Comparison of ENCODE assay signal across 16 cellular contexts in genomic region chr9:116483622-116484482, GRCh38.
"Had no signal": no experiment of that assay in that cellular context is flagged by ENCODE, and none has a peak within 500 bp of the region (broad histone marks: within the 10 kb centered on the region; RNA-seq: fewer than 3 reads in every experiment).

No MANE protein-coding gene starts in this region.

- H3K9me3 Mint-ChIP-seq: activated naive CD4-positive, alpha-beta T cell treated with anti-CD3 and anti-CD28 coated beads, Interleukin-2, amount 50 U/mL, for 72 hours; activated T-helper 1 cell treated with anti-CD3 and anti-CD28 coated beads, Interleukin-12 subunit alpha, Interleukin-12 subunit beta, Interleukin-2, Interleukin-4 antibody, amounts not matched to agents 30 ng/mL and 10 ng/mL and 1 ng/mL, durations not matched to agents 14 hours and 24 hours and 36 hours; stimulated activated naive B cell treated with anti-CD40 and anti-IgM and Interleukin-4, amounts not matched to agents 10 μg/mL and 1 μg/mL and 100 μg/mL, for 72 hours; T-helper 2 cell treated with Interferon-gamma antibody and Interleukin-4, amounts not matched to agents 5 μg/mL and 100 μg/mL, for 36 hours had no signal

- H3K4me1 ChIP-seq: left ventricle myocardium inferior had no signal

- H3K27ac ChIP-seq: left ventricle myocardium inferior had no signal

- H3K4me1 Mint-ChIP-seq: activated CD4-positive, alpha-beta T cell treated with anti-CD3 and anti-CD28 coated beads for 36 hours; naive B cell; stimulated activated naive B cell treated with anti-CD40 and anti-IgM and Interleukin-4, amounts not matched to agents 10 μg/mL and 1 μg/mL and 100 μg/mL, for 72 hours had no signal

- H3K36me3 ChIP-seq: esophagus muscularis mucosa had no signal

- H3K27ac Mint-ChIP-seq: activated CD4-positive, alpha-beta T cell treated with anti-CD3 and anti-CD28 coated beads for 36 hours; activated T-helper 1 cell treated with anti-CD3 and anti-CD28 coated beads, Interleukin-12 subunit alpha, Interleukin-12 subunit beta, Interleukin-2, Interleukin-4 antibody, amounts not matched to agents 30 ng/mL and 10 ng/mL and 1 ng/mL, durations not matched to agents 14 hours and 24 hours and 36 hours; stimulated activated naive B cell treated with anti-CD40 and anti-IgM and Interleukin-4, amounts not matched to agents 10 μg/mL and 1 μg/mL and 100 μg/mL, for 72 hours; T-helper 2 cell treated with Interferon-gamma antibody and Interleukin-4, amounts not matched to agents 5 μg/mL and 100 μg/mL, for 36 hours had no signal

- H3K36me3 Mint-ChIP-seq: naive B cell; stimulated activated naive B cell treated with anti-CD40 and anti-IgM and Interleukin-4, amounts not matched to agents 10 μg/mL and 1 μg/mL and 100 μg/mL, for 72 hours had no signal

- FAIRE-seq: colon, TTC549 had no signal

- H3K9me3 ChIP-seq: esophagus muscularis mucosa, heart right ventricle, left ventricle myocardium inferior, mucosa of descending colon had no signal

- H3K27me3 Mint-ChIP-seq: activated CD4-positive, alpha-beta T cell treated with anti-CD3 and anti-CD28 coated beads for 36 hours; naive B cell; stimulated activated naive B cell treated with anti-CD40 and anti-IgM and Interleukin-4, amounts not matched to agents 10 μg/mL and 1 μg/mL and 100 μg/mL, for 72 hours had no signal

- DNase-seq: activated CD4-positive, alpha-beta T cell treated with anti-CD3 and anti-CD28 coated beads for 36 hours; activated CD4-positive, alpha-beta T cell treated with anti-CD3 and anti-CD28 coated beads, Interleukin-2, amount 50 U/mL, for 48 hours; activated gamma-delta T cell treated with Interleukin-2 at 50 U/mL for 16 hours; amniotic stem cell; heart right ventricle; kidney glomerular epithelial cell; left ventricle myocardium inferior; mucosa of descending colon; naive B cell; stimulated activated naive B cell treated with anti-CD40 and anti-IgM and Interleukin-4, amounts not matched to agents 10 μg/mL and 1 μg/mL and 100 μg/mL, for 72 hours had no signal

- H3K27me3 ChIP-seq: esophagus muscularis mucosa, heart right ventricle had no signal

- ATAC-seq: activated CD4-positive, alpha-beta T cell treated with anti-CD3 and anti-CD28 coated beads for 36 hours; activated naive CD4-positive, alpha-beta T cell treated with anti-CD3 and anti-CD28 coated beads, Interleukin-2, amount 50 U/mL, for 72 hours; mucosa of descending colon; stimulated activated naive B cell treated with anti-CD40 and anti-IgM and Interleukin-4, amounts not matched to agents 10 μg/mL and 1 μg/mL and 100 μg/mL, for 72 hours had no signal

- H3K4me3 ChIP-seq: esophagus muscularis mucosa, heart right ventricle, left ventricle myocardium inferior, mucosa of descending colon had no signal

- H3K4me3 Mint-ChIP-seq: activated CD4-positive, alpha-beta T cell treated with anti-CD3 and anti-CD28 coated beads for 36 hours; activated T-helper 1 cell treated with anti-CD3 and anti-CD28 coated beads, Interleukin-12 subunit alpha, Interleukin-12 subunit beta, Interleukin-2, Interleukin-4 antibody, amounts not matched to agents 30 ng/mL and 10 ng/mL and 1 ng/mL, durations not matched to agents 14 hours and 24 hours and 36 hours; naive B cell; stimulated activated naive B cell treated with anti-CD40 and anti-IgM and Interleukin-4, amounts not matched to agents 10 μg/mL and 1 μg/mL and 100 μg/mL, for 72 hours; T-helper 2 cell treated with Interferon-gamma antibody and Interleukin-4, amounts not matched to agents 5 μg/mL and 100 μg/mL, for 36 hours had no signal
